ENCODE assay signal across 17 cellular contexts in the genomic region with DNA sequence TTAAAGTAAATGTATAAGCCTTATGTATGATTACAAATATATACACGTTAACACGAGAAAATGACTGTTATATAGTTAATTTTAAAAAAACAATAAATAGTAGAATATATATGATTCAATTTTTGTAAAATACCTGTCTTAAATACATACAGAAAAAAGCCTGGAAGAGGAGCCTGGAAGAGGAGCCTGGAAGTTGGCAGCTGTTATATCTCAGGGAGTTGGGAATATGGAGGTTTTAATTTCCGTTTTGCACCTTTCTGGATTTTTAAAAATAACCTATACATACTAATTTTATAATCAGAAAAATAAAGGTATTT.
"Had no signal": no experiment of that assay in that cellular context is flagged by ENCODE, and none has a peak within 500 bp of the region (broad histone marks: within the 10 kb centered on the region; RNA-seq: fewer than 3 reads in every experiment).

No MANE protein-coding gene starts in this region.

- H3K4me2 ChIP-seq: neural progenitor cell, smooth muscle cell had no signal

- H3K4me3 Mint-ChIP-seq: activated naive CD4-positive, alpha-beta T cell treated with anti-CD3 and anti-CD28 coated beads for 36 hours; activated T-cell treated with anti-CD3 and anti-CD28 coated beads, Interleukin-2, amount 50 U/mL, for 4 hours; immature natural killer cell; naive thymus-derived CD4-positive, alpha-beta T cell; neural progenitor cell; stimulated activated memory B cell treated with anti-CD40 and anti-IgM and Interleukin-4, amounts not matched to agents 10 μg/mL and 1 μg/mL and 100 μg/mL, for 72 hours; T-helper 1 cell treated with Interleukin-12 subunit alpha and Interleukin-12 subunit beta and Interleukin-4 antibody, amounts not matched to agents 30 μg/mL and 1 μg/mL, for 36 hours had no signal

- H3K4me1 ChIP-seq: lower lobe of right lung, neural progenitor cell, sigmoid colon, stomach, suprapubic skin, transverse colon had no signal

- H2AFZ ChIP-seq: neural progenitor cell had no signal

- H3K27me3 ChIP-seq: neural progenitor cell had no signal

- H3K4me3 ChIP-seq: lower lobe of right lung, neural progenitor cell, sigmoid colon, smooth muscle cell, stomach, suprapubic skin, transverse colon had no signal

- H3K9me3 ChIP-seq: lower lobe of right lung, sigmoid colon, stomach, suprapubic skin, transverse colon had no signal

- H3K9me3 Mint-ChIP-seq: activated naive CD4-positive, alpha-beta T cell treated with anti-CD3 and anti-CD28 coated beads for 36 hours; activated T-cell treated with anti-CD3 and anti-CD28 coated beads, Interleukin-2, amount 50 U/mL, for 4 hours; neural progenitor cell; stimulated activated memory B cell treated with anti-CD40 and anti-IgM and Interleukin-4, amounts not matched to agents 10 μg/mL and 1 μg/mL and 100 μg/mL, for 72 hours; T-helper 1 cell treated with Interleukin-12 subunit alpha and Interleukin-12 subunit beta and Interleukin-4 antibody, amounts not matched to agents 30 μg/mL and 1 μg/mL, for 36 hours had no signal

- DNase-seq: activated CD4-positive, CD25-positive, alpha-beta regulatory T cell; activated effector memory CD4-positive, alpha-beta T cell treated with Interleukin-2 at 50 U/mL for 16 hours; cerebellar nuclear complex; lower lobe of right lung; retina; sigmoid colon; stomach; transverse colon had no signal

- H3K27ac Mint-ChIP-seq: activated naive CD4-positive, alpha-beta T cell treated with anti-CD3 and anti-CD28 coated beads for 36 hours; immature natural killer cell; naive thymus-derived CD4-positive, alpha-beta T cell; neural progenitor cell; stimulated activated memory B cell treated with anti-CD40 and anti-IgM and Interleukin-4, amounts not matched to agents 10 μg/mL and 1 μg/mL and 100 μg/mL, for 72 hours; T-helper 1 cell treated with Interleukin-12 subunit alpha and Interleukin-12 subunit beta and Interleukin-4 antibody, amounts not matched to agents 30 μg/mL and 1 μg/mL, for 36 hours had no signal

- H3K27ac ChIP-seq: lower lobe of right lung, neural progenitor cell, sigmoid colon, stomach, suprapubic skin, transverse colon had no signal

- H3K36me3 ChIP-seq: lower lobe of right lung, neural progenitor cell, sigmoid colon, stomach, suprapubic skin, transverse colon had no signal

- H3K36me3 Mint-ChIP-seq: immature natural killer cell; naive thymus-derived CD4-positive, alpha-beta T cell; neural progenitor cell; stimulated activated memory B cell treated with anti-CD40 and anti-IgM and Interleukin-4, amounts not matched to agents 10 μg/mL and 1 μg/mL and 100 μg/mL, for 72 hours had no signal

- ATAC-seq: activated T-cell treated with anti-CD3 and anti-CD28 coated beads, Interleukin-2, amount 50 U/mL, for 4 hours; stimulated activated memory B cell treated with anti-CD40 and anti-IgM and Interleukin-4, amounts not matched to agents 10 μg/mL and 1 μg/mL and 100 μg/mL, for 72 hours had no signal

- H3K9ac ChIP-seq: neural progenitor cell had no signal

- H3K4me1 Mint-ChIP-seq: immature natural killer cell; naive thymus-derived CD4-positive, alpha-beta T cell; stimulated activated memory B cell treated with anti-CD40 and anti-IgM and Interleukin-4, amounts not matched to agents 10 μg/mL and 1 μg/mL and 100 μg/mL, for 72 hours had no signal
